1 cellular context compared by ENCODE assay signal in genomic region chr15:56006371-56006770, GRCh38.
TF ChIP-seq lines count a peak whose summit lies in the region.

No MANE protein-coding gene starts in this region.

TF ChIP-seq in HepG2, 621 proteins besides CTCF, POLR2A, EP300 and RAD21:
- TF ChIP-seq CEBPB (IDR thresholded peaks at IDR 0.05; ENCODE audit: borderline replicate concordance, low read depth, low read length) (0 out of 2 replicates have a peak, but pooled peaks have one; percentile 24), BHLHE40 (IDR thresholded peaks at IDR 0.05; ENCODE audit: low read length) (0 out of 2 replicates have a peak, but pooled peaks have one; percentile 28)
TF ChIP-seq in HepG2: peak in this region for 2; not testable (repeated sequence) for 619.
